26 cellular contexts compared by ENCODE assay signal in genomic region chr2:95759481-95760246, GRCh38.
DNase-seq lines count a peak whose midpoint lies in the region; ATAC-seq, FAIRE-seq and TF ChIP-seq lines count a peak whose summit lies in the region.
"Had no signal": no experiment of that assay in that cellular context is flagged by ENCODE, and none has a peak within 500 bp of the region (broad histone marks: within the 10 kb centered on the region; RNA-seq: fewer than 3 reads in every experiment).

No MANE protein-coding gene starts in this region.

- H3K9me3 Mint-ChIP-seq in astrocyte (ENCODE audit: unreplicated experiment): no peaks in the 10 kb centered on the region
- H3K9me3 Mint-ChIP-seq: CD14-positive monocyte; CD4-positive, alpha-beta memory T cell; CD8-positive, alpha-beta memory T cell had no signal

- CTCF ChIA-PET in HEK293 (lab: Yijun Ruan, JAX): no interaction called here

- POLR2A ChIA-PET in HEK293 (lab: Yijun Ruan, JAX): no interaction called here

- H3K4me1 Mint-ChIP-seq in astrocyte (ENCODE audit: low read depth, unreplicated experiment): peaks cover 14% of the 10 kb centered on the region
- H3K4me1 Mint-ChIP-seq: CD14-positive monocyte; CD4-positive, alpha-beta memory T cell; CD4-positive, CD25-positive, alpha-beta regulatory T cell; CD8-positive, alpha-beta memory T cell had no signal

- H3K27me3 ChIP-seq in astrocyte (ENCODE audit: insufficient read depth, low read length): no peaks in the 10 kb centered on the region
- H3K27me3 ChIP-seq: BE2C, BLaER1 had no signal

- no peak overlapping the region for H2AFZ ChIP-seq in astrocyte (ENCODE audit: low read depth, low read length)

- H3K27ac Mint-ChIP-seq in astrocyte (ENCODE audit: unreplicated experiment): no peak overlapping the region
- H3K27ac Mint-ChIP-seq: CD14-positive monocyte; CD4-positive, alpha-beta memory T cell; CD4-positive, CD25-positive, alpha-beta regulatory T cell; CD8-positive, alpha-beta memory T cell had no signal

- H4K20me1 ChIP-seq in astrocyte (ENCODE audit: insufficient read depth, low read length): no peaks in the 10 kb centered on the region
- H4K20me1 ChIP-seq: BLaER1 had no signal

- no peaks in the 10 kb centered on the region for H3K36me3 Mint-ChIP-seq in astrocyte (ENCODE audit: low read depth, unreplicated experiment)
- H3K36me3 Mint-ChIP-seq: CD14-positive monocyte; CD4-positive, alpha-beta memory T cell; CD4-positive, CD25-positive, alpha-beta regulatory T cell; CD8-positive, alpha-beta memory T cell had no signal

- ATAC-seq in GM19463 (IDR thresholded peaks at IDR 0.05; ENCODE audit: unreplicated experiment): no peak
- ATAC-seq in GM19397 (IDR thresholded peaks at IDR 0.05; ENCODE audit: unreplicated experiment): no peak

- TF ChIP-seq CTCF in HEK293 (tag by site-specific recombination; IDR thresholded peaks at IDR 0.05): no peak
- TF ChIP-seq CTCF in astrocyte (IDR thresholded peaks at IDR 0.05; ENCODE audit: insufficient read depth, low read depth, low read length): no peak

- no peaks in the 10 kb centered on the region for H3K79me2 ChIP-seq in astrocyte (ENCODE audit: insufficient read depth, low read length)

- H3K9me3 ChIP-seq in HEK293 (ENCODE audit: control insufficient read depth, insufficient read depth, low read depth, low read length) (no peaks in the 10 kb centered on the region), astrocyte (ENCODE audit: insufficient read depth, low read depth, low read length) (no peaks in the 10 kb centered on the region)
- H3K9me3 ChIP-seq: BE2C, BLaER1 had no signal

- H3K4me1 ChIP-seq in HEK293 (ENCODE audit: control insufficient read depth, insufficient read depth, low read length): no peaks in the 10 kb centered on the region
- peaks cover 7% of the 10 kb centered on the region for H3K4me1 ChIP-seq in astrocyte (ENCODE audit: insufficient read depth, low read length)
- H3K4me1 ChIP-seq: BE2C, BLaER1 had no signal

- no peak overlapping the region for H3K4me3 ChIP-seq in HEK293 (ENCODE audit: low read depth, low read length)
- H3K4me3 ChIP-seq in astrocyte (ENCODE audit: insufficient read depth, low read depth, low read length): no peak overlapping the region
- H3K4me3 ChIP-seq: BLaER1 had no signal

- no peak for DNase-seq in HTR-8/SVneo (ENCODE audit: insufficient read length, low spot score)
- no peak for DNase-seq in astrocyte (ENCODE audit: low read depth)
- no peak for DNase-seq in urothelium cell line (ENCODE audit: low spot score)
- no peak for DNase-seq in inferior parietal cortex (ENCODE audit: extremely low spot score)
- DNase-seq: 8988T; ACHN; BE2C; C1 segment of cervical spinal cord; CD4-positive, alpha-beta memory T cell; CD4-positive, CD25-positive, alpha-beta regulatory T cell; CD8-positive, alpha-beta memory T cell; COR-L47; DMS 273 treated with DMSO at 0.1 percent for 48 hours; DMS153; DMS53; DMS79; GF-D8 had no signal

- H3K9ac ChIP-seq in astrocyte (ENCODE audit: low read length): no peak overlapping the region
- H3K9ac ChIP-seq: BLaER1 had no signal

- H3K36me3 ChIP-seq in HEK293 (ENCODE audit: control insufficient read depth in 2 of 2, insufficient read depth in 1 of 2, low read length in 2 of 2): no peaks in the 10 kb centered on the region
- no peaks in the 10 kb centered on the region for H3K36me3 ChIP-seq in astrocyte (ENCODE audit: insufficient read depth, low read length)
- H3K36me3 ChIP-seq: BE2C, BLaER1 had no signal

- H3K27me3 Mint-ChIP-seq in astrocyte (ENCODE audit: low read depth, unreplicated experiment): peaks cover 17% of the 10 kb centered on the region
- H3K27me3 Mint-ChIP-seq: CD4-positive, CD25-positive, alpha-beta regulatory T cell had no signal

- no peak overlapping the region for H3K4me3 Mint-ChIP-seq in astrocyte (ENCODE audit: unreplicated experiment)
- H3K4me3 Mint-ChIP-seq: CD14-positive monocyte; CD4-positive, alpha-beta memory T cell; CD4-positive, CD25-positive, alpha-beta regulatory T cell; CD8-positive, alpha-beta memory T cell had no signal

- FAIRE-seq in HTR-8/SVneo (lab: Jason Lieb, UNC) (peak; percentile 94), astrocyte (lab: Jason Lieb, UNC) (peak; percentile 73), urothelium cell line (lab: Jason Lieb, UNC) (peak; percentile 96)
- FAIRE-seq: A204.1, G401.6, GM12891, GM19239 had no signal

- H3K27ac ChIP-seq in HEK293 (ENCODE audit: extremely low read depth, low read depth, low read length) (no peak overlapping the region), astrocyte (ENCODE audit: low read depth, low read length) (no peak overlapping the region)
- H3K27ac ChIP-seq: BLaER1 had no signal

- no peak overlapping the region for H3K4me2 ChIP-seq in astrocyte (ENCODE audit: low read length)
- H3K4me2 ChIP-seq: BLaER1 had no signal

TF ChIP-seq in HEK293, 187 proteins besides CTCF, POLR2A, EP300 and RAD21:
- TF ChIP-seq ZNF654 (tag by site-specific recombination; IDR thresholded peaks at IDR 0.05; ENCODE audit: low read depth): no peak
- peak; percentile 99 for TF ChIP-seq ZBTB17 (tag by site-specific recombination; IDR thresholded peaks at IDR 0.05)
- peak; percentile 96 for TF ChIP-seq ZNF366 (tag by site-specific recombination; conservative IDR thresholded peaks at IDR 0.05)
